In genomic region chr18:51192026-51192425, GRCh38 we compare ENCODE assay signal across 15 cellular contexts. TPM values are rescaled to one million over a fixed set of nuclear protein-coding genes. Genes with fewer than 3 reads are reported as not detected.
DNase-seq lines count a peak whose midpoint lies in the region; ATAC-seq lines count a peak whose summit lies in the region.
"Had no signal": no experiment of that assay in that cellular context is flagged by ENCODE, and none has a peak within 500 bp of the region (broad histone marks: within the 10 kb centered on the region; RNA-seq: fewer than 3 reads in every experiment).

No MANE protein-coding gene starts in this region.

- H3K27ac ChIP-seq in CD8-positive, alpha-beta memory T cell (ENCODE audit: low read depth, low read length), result no peak overlapping the region
- H3K27ac ChIP-seq in GM23248, result peak overlapping the region; percentile 7; the same call in 1 of the 2 replicates
- H3K27ac ChIP-seq: cardiac muscle cell had no signal

- H3K27me3 Mint-ChIP-seq in CD8-positive, alpha-beta memory T cell, result no peaks in the 10 kb centered on the region
- H3K27me3 Mint-ChIP-seq in activated naive CD8-positive, alpha-beta T cell treated with anti-CD3 and anti-CD28 coated beads, Interleukin-2, amount 50 U/mL, for 24 hours, result no peaks in the 10 kb centered on the region
- H3K27me3 Mint-ChIP-seq in natural killer cell treated with Interleukin-12 subunit alpha and Interleukin-12 subunit beta and Interleukin-15 and Interleukin-18, amount 100 ng/mL, for 72 hours, result no peaks in the 10 kb centered on the region

- H3K27ac Mint-ChIP-seq in CD8-positive, alpha-beta memory T cell, result peak overlapping the region; percentile 17 to 84 (median 62)
- H3K27ac Mint-ChIP-seq in activated naive CD8-positive, alpha-beta T cell treated with anti-CD3 and anti-CD28 coated beads, Interleukin-2, amount 50 U/mL, for 24 hours, result peak overlapping the region; percentile 18
- peak overlapping the region; percentile 86 to 94 for H3K27ac Mint-ChIP-seq in natural killer cell treated with Interleukin-12 subunit alpha and Interleukin-12 subunit beta and Interleukin-15 and Interleukin-18, amount 100 ng/mL, for 72 hours

- H3K79me2 ChIP-seq in GM23248 (ENCODE audit: insufficient read depth), result peaks cover 97% of the 10 kb centered on the region

- no peaks in the 10 kb centered on the region for H3K9me3 Mint-ChIP-seq in CD8-positive, alpha-beta memory T cell
- no peaks in the 10 kb centered on the region for H3K9me3 Mint-ChIP-seq in activated naive CD8-positive, alpha-beta T cell treated with anti-CD3 and anti-CD28 coated beads, Interleukin-2, amount 50 U/mL, for 24 hours
- no peaks in the 10 kb centered on the region for H3K9me3 Mint-ChIP-seq in natural killer cell treated with Interleukin-12 subunit alpha and Interleukin-12 subunit beta and Interleukin-15 and Interleukin-18, amount 100 ng/mL, for 72 hours

- DNase-seq in CD8-positive, alpha-beta memory T cell, result no peak
- DNase-seq in GM23248, result peak; percentile 16
- no peak for DNase-seq in activated naive CD8-positive, alpha-beta T cell treated with anti-CD3 and anti-CD28 coated beads, Interleukin-2, amount 50 U/mL, for 24 hours
- no peak for DNase-seq in natural killer cell treated with Interleukin-12 subunit alpha and Interleukin-12 subunit beta and Interleukin-15 and Interleukin-18, amount 100 ng/mL, for 72 hours (ENCODE audit: low spot score)
- no peak for DNase-seq in NCI-H1930 (lab: John Stamatoyannopoulos, UW)
- DNase-seq in 8988T, result no peak
- no peak for DNase-seq in stimulated activated naive CD4-positive, alpha-beta T cell treated with Interleukin-2 at 50 U/mL for 16 hours (lab: John Stamatoyannopoulos, UW)
- DNase-seq: activated CD4-positive, alpha-beta T cell treated with anti-CD3 and anti-CD28 coated beads, Interleukin-2, amount 50 U/mL, for 1 hour; activated gamma-delta T cell treated with Interleukin-2 at 50 U/mL for 16 hours; left colon; MV-4-11; NCI-H2227 treated with DMSO at 0.1 percent for 48 hours; right cardiac atrium; stomach had no signal

- peak overlapping the region in 5 of 7 donors; percentile 31 to 58 (median 43) for H3K4me3 Mint-ChIP-seq in CD8-positive, alpha-beta memory T cell
- peak overlapping the region; percentile 61 for H3K4me3 Mint-ChIP-seq in activated naive CD8-positive, alpha-beta T cell treated with anti-CD3 and anti-CD28 coated beads, Interleukin-2, amount 50 U/mL, for 24 hours
- peak overlapping the region; percentile 94 for H3K4me3 Mint-ChIP-seq in natural killer cell treated with Interleukin-12 subunit alpha and Interleukin-12 subunit beta and Interleukin-15 and Interleukin-18, amount 100 ng/mL, for 72 hours

- H3K4me2 ChIP-seq in GM23248 (ENCODE audit: unreplicated experiment), result peak overlapping the region; percentile 4

- no peaks in the 10 kb centered on the region for H3K27me3 ChIP-seq in CD8-positive, alpha-beta memory T cell (ENCODE audit: insufficient read depth, low read length, poor library complexity, severe bottlenecking)
- H3K27me3 ChIP-seq in GM23248 (replicated peaks; ENCODE audit: insufficient read depth), result no peaks in the 10 kb centered on the region
- H3K27me3 ChIP-seq: cardiac muscle cell, stomach had no signal

- peaks cover 55% of the 10 kb centered on the region for H4K20me1 ChIP-seq in GM23248 (ENCODE audit: insufficient read depth)

- H3F3A ChIP-seq in GM23248 (ENCODE audit: insufficient read depth), result peaks cover 29% of the 10 kb centered on the region

- H3K9me3 ChIP-seq in CD8-positive, alpha-beta memory T cell (ENCODE audit: low read length), result no peaks in the 10 kb centered on the region
- no peaks in the 10 kb centered on the region for H3K9me3 ChIP-seq in GM23248 (ENCODE audit: low read depth)
- H3K9me3 ChIP-seq: stomach had no signal

- no peak overlapping the region for H2AFZ ChIP-seq in GM23248

- H3K36me3 Mint-ChIP-seq in CD8-positive, alpha-beta memory T cell, result peaks cover 0 to 16% (median 0%) of the 10 kb centered on the region in 3 donors
- peaks cover 54% of the 10 kb centered on the region for H3K36me3 Mint-ChIP-seq in activated naive CD8-positive, alpha-beta T cell treated with anti-CD3 and anti-CD28 coated beads, Interleukin-2, amount 50 U/mL, for 24 hours (ENCODE audit: low read depth)
- H3K36me3 Mint-ChIP-seq in natural killer cell treated with Interleukin-12 subunit alpha and Interleukin-12 subunit beta and Interleukin-15 and Interleukin-18, amount 100 ng/mL, for 72 hours, result peaks cover 26% of the 10 kb centered on the region

- H3K36me3 ChIP-seq in CD8-positive, alpha-beta memory T cell (ENCODE audit: insufficient read depth, low read length), result no peaks in the 10 kb centered on the region
- no peaks in the 10 kb centered on the region for H3K36me3 ChIP-seq in GM23248 (ENCODE audit: low read depth)
- H3K36me3 ChIP-seq: cardiac muscle cell, stomach had no signal

- H3K4me3 ChIP-seq in CD8-positive, alpha-beta memory T cell (ENCODE audit: low read length), result no peak overlapping the region
- H3K4me3 ChIP-seq in GM23248, result no peak overlapping the region
- H3K4me3 ChIP-seq: cardiac muscle cell, stomach had no signal

- WGBS in GM23248 (ENCODE audit: low coverage in 1 of 2, low lambda C conversion rate in 2 of 2, missing lambda C conversion rate in 2 of 2), 2 experiments, result 84 to 88% methylated on average over 2 of the region's 2 CpGs

- CTCF ChIA-PET in CD8-positive, alpha-beta memory T cell (lab: Charles Lee), result interaction anchor here (1.1 to 1.2 kb wide), 2 partner anchors 38 to 82 kb away, joined by 3 to 4 read pairs; no protein-coding TSS in a partner anchor

- H3K4me1 ChIP-seq in CD8-positive, alpha-beta memory T cell (ENCODE audit: insufficient read depth, low read length), result peaks cover 74% of the 10 kb centered on the region
- H3K4me1 ChIP-seq in GM23248 (ENCODE audit: insufficient read depth), result peaks cover 47% of the 10 kb centered on the region

- no peaks in the 10 kb centered on the region for H3K9me2 ChIP-seq in GM23248 (ENCODE audit: insufficient read depth)

- ATAC-seq in activated naive CD8-positive, alpha-beta T cell treated with anti-CD3 and anti-CD28 coated beads, Interleukin-2, amount 50 U/mL, for 24 hours, result no peak
- no peak for ATAC-seq in natural killer cell treated with Interleukin-12 subunit alpha and Interleukin-12 subunit beta and Interleukin-15 and Interleukin-18, amount 100 ng/mL, for 72 hours
- ATAC-seq: left colon, right cardiac atrium had no signal

- in situ Hi-C loops in GM23248 (cut with MboI), result no loop called here

- H3K4me1 Mint-ChIP-seq in CD8-positive, alpha-beta memory T cell, result peaks cover 73 to 84% (median 82%) of the 10 kb centered on the region in 3 donors
- H3K4me1 Mint-ChIP-seq in activated naive CD8-positive, alpha-beta T cell treated with anti-CD3 and anti-CD28 coated beads, Interleukin-2, amount 50 U/mL, for 24 hours, result peaks cover 72% of the 10 kb centered on the region
- H3K4me1 Mint-ChIP-seq in natural killer cell treated with Interleukin-12 subunit alpha and Interleukin-12 subunit beta and Interleukin-15 and Interleukin-18, amount 100 ng/mL, for 72 hours (ENCODE audit: low read depth in 2 of 2), result peaks cover 49 to 71% of the 10 kb centered on the region in 2 donors

- POLR2A ChIA-PET in CD8-positive, alpha-beta memory T cell (lab: Charles Lee), result interaction anchor here (1.2 kb wide), 1 partner anchor 38 kb away, joined by 3 read pairs; no protein-coding TSS in a partner anchor

- no peak overlapping the region for H3K9ac ChIP-seq in GM23248

RNA-seq across cellular contexts. Expression of gene MEX3C, which starts 5.5 kb away (rescaled TPM):
- total RNA-seq in CD8-positive, alpha-beta memory T cell, result 10 to 100 TPM; 68.6 to 69.8 TPM
- 11.1 TPM for polyA plus RNA-seq in CD8-positive, alpha-beta memory T cell
- 44.5 and 50.7 TPM in 2 replicates for total RNA-seq in GM23248 (2014; rRNA removed; shearing (Covaris generic))
- polyA plus RNA-seq in GM23248 (2016; fragmentation: Nextera tagmentation; extraction: Ambion mirVana), result 14.5 and 15.2 TPM in 2 replicates
- total RNA-seq in natural killer cell treated with Interleukin-12 subunit alpha and Interleukin-12 subunit beta and Interleukin-15 and Interleukin-18, amount 100 ng/mL, for 72 hours, result 100 to 1,000 TPM in 1 of 2 donors, 10 to 100 TPM in 1; 91.8 to 174 TPM

Comparison
In these comparisons a context has a peak if more than half of its experiments do, and no peak if none do; other contexts are left out.
1. H3K27ac Mint-ChIP-seq: peak in every context shown above with its lines; median percentile 90 in natural killer cell treated with Interleukin-12 subunit alpha and Interleukin-12 subunit beta and Interleukin-15 and Interleukin-18, amount 100 ng/mL, for 72 hours; 62 in CD8-positive, alpha-beta memory T cell; 18 in activated naive CD8-positive, alpha-beta T cell treated with anti-CD3 and anti-CD28 coated beads, Interleukin-2, amount 50 U/mL, for 24 hours.
2. H3K4me3 Mint-ChIP-seq: peak in every context shown above with its lines; median percentile 94 in natural killer cell treated with Interleukin-12 subunit alpha and Interleukin-12 subunit beta and Interleukin-15 and Interleukin-18, amount 100 ng/mL, for 72 hours; 61 in activated naive CD8-positive, alpha-beta T cell treated with anti-CD3 and anti-CD28 coated beads, Interleukin-2, amount 50 U/mL, for 24 hours; 43 in CD8-positive, alpha-beta memory T cell.